In genomic region chr3:67620869-67621268, GRCh38 we compare ENCODE assay signal across 19 cellular contexts. TPM values are rescaled to one million over a fixed set of nuclear protein-coding genes. Genes with fewer than 3 reads are reported as not detected.
DNase-seq lines count a peak whose midpoint lies in the region; ATAC-seq and TF ChIP-seq lines count a peak whose summit lies in the region.
"Had no signal": no experiment of that assay in that cellular context is flagged by ENCODE, and none has a peak within 500 bp of the region (broad histone marks: within the 10 kb centered on the region; RNA-seq: fewer than 3 reads in every experiment).

No MANE protein-coding gene starts in this region.

- TF ChIP-seq CTCF in CD8-positive, alpha-beta T cell (IDR thresholded peaks at IDR 0.05) = no peak

- no peaks in the 10 kb centered on the region for H3K27me3 ChIP-seq in CD4-positive, CD25-positive, alpha-beta regulatory T cell (ENCODE audit: control insufficient read depth, insufficient read depth, low read length)
- H3K27me3 ChIP-seq in CD8-positive, alpha-beta T cell (ENCODE audit: insufficient read depth, low read length) = no peaks in the 10 kb centered on the region

- no peaks in the 10 kb centered on the region for H3K4me1 ChIP-seq in CD4-positive, CD25-positive, alpha-beta regulatory T cell (ENCODE audit: control insufficient read depth, insufficient read depth, low read length, poor library complexity, severe bottlenecking)
- peaks cover 4% of the 10 kb centered on the region for H3K4me1 ChIP-seq in CD8-positive, alpha-beta T cell (ENCODE audit: insufficient read depth, low read length)

- H3K27ac Mint-ChIP-seq in CD4-positive, CD25-positive, alpha-beta regulatory T cell = peak overlapping the region; percentile 17 to 23 (median 18)
- peak overlapping the region; percentile 60 for H3K27ac Mint-ChIP-seq in CD8-positive, alpha-beta T cell
- peak overlapping the region; percentile 69 for H3K27ac Mint-ChIP-seq in T-helper 17 cell
- peak overlapping the region in 8 of 10 donors; percentile 5 to 90 (median 24) for H3K27ac Mint-ChIP-seq in naive thymus-derived CD8-positive, alpha-beta T cell
- H3K27ac Mint-ChIP-seq: HFFc6 had no signal

- no peaks in the 10 kb centered on the region for H3K9me3 ChIP-seq in CD4-positive, CD25-positive, alpha-beta regulatory T cell (ENCODE audit: control insufficient read depth in 2 of 2, low read length in 2 of 2)
- no peaks in the 10 kb centered on the region for H3K9me3 ChIP-seq in CD8-positive, alpha-beta T cell (ENCODE audit: low read length)
- H3K9me3 ChIP-seq in T-helper 17 cell (ENCODE audit: control insufficient read depth, low read length, poor library complexity, severe bottlenecking) = no peaks in the 10 kb centered on the region

- H3K27ac ChIP-seq in CD4-positive, CD25-positive, alpha-beta regulatory T cell (ENCODE audit: insufficient read depth, low read length, poor library complexity, severe bottlenecking) = no peak overlapping the region
- no peak overlapping the region for H3K27ac ChIP-seq in CD8-positive, alpha-beta T cell (ENCODE audit: low read depth, low read length)

- peaks cover 24 to 60% (median 42%) of the 10 kb centered on the region in 4 donors for H3K4me1 Mint-ChIP-seq in CD4-positive, CD25-positive, alpha-beta regulatory T cell
- H3K4me1 Mint-ChIP-seq in CD8-positive, alpha-beta T cell (ENCODE audit: low read depth) = peaks cover 58% of the 10 kb centered on the region
- H3K4me1 Mint-ChIP-seq in T-helper 17 cell = peaks cover 21% of the 10 kb centered on the region
- H3K4me1 Mint-ChIP-seq in naive thymus-derived CD8-positive, alpha-beta T cell = peaks cover 24 to 76% (median 47%) of the 10 kb centered on the region in 4 donors

- peaks cover 52% of the 10 kb centered on the region for H3K36me3 Mint-ChIP-seq in CD4-positive, CD25-positive, alpha-beta regulatory T cell
- H3K36me3 Mint-ChIP-seq in CD8-positive, alpha-beta T cell = peaks cover 78% of the 10 kb centered on the region
- peaks cover 6% of the 10 kb centered on the region for H3K36me3 Mint-ChIP-seq in T-helper 17 cell (ENCODE audit: low read depth)
- peaks cover 10 to 79% (median 54%) of the 10 kb centered on the region in 3 donors for H3K36me3 Mint-ChIP-seq in naive thymus-derived CD8-positive, alpha-beta T cell

- no peaks in the 10 kb centered on the region for H3K27me3 Mint-ChIP-seq in CD4-positive, CD25-positive, alpha-beta regulatory T cell
- no peaks in the 10 kb centered on the region for H3K27me3 Mint-ChIP-seq in CD8-positive, alpha-beta T cell (ENCODE audit: low read depth)
- H3K27me3 Mint-ChIP-seq in T-helper 17 cell = no peaks in the 10 kb centered on the region
- H3K27me3 Mint-ChIP-seq in naive thymus-derived CD8-positive, alpha-beta T cell = no peaks in the 10 kb centered on the region

- H3K36me3 ChIP-seq in CD4-positive, CD25-positive, alpha-beta regulatory T cell (ENCODE audit: control insufficient read depth, insufficient read depth, low read length) = peaks cover 40% of the 10 kb centered on the region
- peaks cover 8% of the 10 kb centered on the region for H3K36me3 ChIP-seq in CD8-positive, alpha-beta T cell (ENCODE audit: insufficient read depth, low read length)

- POLR2A ChIA-PET in CD8-positive, alpha-beta T cell (lab: Charles Lee) = no interaction called here
- POLR2A ChIA-PET in naive thymus-derived CD8-positive, alpha-beta T cell (lab: Charles Lee) = interaction anchor here (0.7 kb wide), 1 partner anchor 97 kb away, joined by 5 read pairs; no protein-coding TSS in a partner anchor

- intact Hi-C loops in CD8-positive, alpha-beta T cell (cut with DNase I, micrococcal nuclease) = no loop called here

- no peak for DNase-seq in CD4-positive, CD25-positive, alpha-beta regulatory T cell
- no peak for DNase-seq in CD8-positive, alpha-beta T cell
- DNase-seq in T-helper 17 cell (no peak), NCI-H1092 treated with DMSO at 0.1 percent for 48 hours (lab: John Stamatoyannopoulos, UW) (no peak), HUDEP-2 (lab: John Stamatoyannopoulos, UW; ENCODE audit: unreplicated experiment in 76 of 76) (no peak)
- no peak for DNase-seq in naive thymus-derived CD8-positive, alpha-beta T cell
- DNase-seq: EL, GF-D8, H7, HFFc6, KG1, NCI-H1105, NCI-H2029 treated with DMSO at 0.1 percent for 48 hours, NCI-H226, NCI-H524 treated with DMSO at 0.1 percent for 48 hours, PC-3, Right ventricle myocardium superior, SW 1271 had no signal

- peaks cover 0 to 1% (median 0%) of the 10 kb centered on the region in 7 donors for H3K9me3 Mint-ChIP-seq in CD4-positive, CD25-positive, alpha-beta regulatory T cell
- no peaks in the 10 kb centered on the region for H3K9me3 Mint-ChIP-seq in CD8-positive, alpha-beta T cell
- H3K9me3 Mint-ChIP-seq in naive thymus-derived CD8-positive, alpha-beta T cell = no peaks in the 10 kb centered on the region
- H3K9me3 Mint-ChIP-seq: HFFc6 had no signal

- CTCF ChIA-PET in CD8-positive, alpha-beta T cell (lab: Charles Lee) = interaction anchor here (1.1 to 1.4 kb wide), 3 partner anchors 14 to 164 kb away, joined by 3 to 4 read pairs (median 3); no protein-coding TSS in a partner anchor

- no peak for ATAC-seq in CD4-positive, CD25-positive, alpha-beta regulatory T cell (ENCODE audit: low read depth in 2 of 2)
- no peak for ATAC-seq in CD8-positive, alpha-beta T cell
- no peak for ATAC-seq in T-helper 17 cell
- ATAC-seq in naive thymus-derived CD8-positive, alpha-beta T cell = no peak
- ATAC-seq in HG03571 (IDR thresholded peaks at IDR 0.05; ENCODE audit: unreplicated experiment) = no peak
- ATAC-seq: PC-3 had no signal

- no peak overlapping the region for H3K4me3 Mint-ChIP-seq in CD4-positive, CD25-positive, alpha-beta regulatory T cell
- H3K4me3 Mint-ChIP-seq in CD8-positive, alpha-beta T cell = no peak overlapping the region
- H3K4me3 Mint-ChIP-seq in T-helper 17 cell = no peak overlapping the region
- H3K4me3 Mint-ChIP-seq in naive thymus-derived CD8-positive, alpha-beta T cell = peak overlapping the region in 1 of 10 donors; percentile 0
- H3K4me3 Mint-ChIP-seq: HFFc6 had no signal

- no peak overlapping the region for H3K4me3 ChIP-seq in CD4-positive, CD25-positive, alpha-beta regulatory T cell (ENCODE audit: low read depth, low read length)
- H3K4me3 ChIP-seq in CD8-positive, alpha-beta T cell (ENCODE audit: low read depth, low read length) = no peak overlapping the region

RNA-seq across cellular contexts. Expression of gene SUCLG2, which starts 33.5 kb away (rescaled TPM):
- 53.6 TPM for total RNA-seq in CD4-positive, CD25-positive, alpha-beta regulatory T cell
- polyA plus RNA-seq in CD4-positive, CD25-positive, alpha-beta regulatory T cell = 10 to 100 TPM; 60.7 to 75.0 (median 69.5) TPM
- 10 to 100 TPM; 39.1 to 40.9 TPM for total RNA-seq in CD8-positive, alpha-beta T cell
- total RNA-seq in T-helper 17 cell = 10 to 100 TPM; 43.8 to 48.1 TPM
- total RNA-seq in naive thymus-derived CD8-positive, alpha-beta T cell = 10 to 100 TPM; 62.7 to 64.6 TPM
- polyA plus RNA-seq in naive thymus-derived CD8-positive, alpha-beta T cell = 10 to 100 TPM; 79.7 to 93.8 (median 91.4) TPM

Comparison
In these comparisons a context has a peak if more than half of its experiments do, and no peak if none do; other contexts are left out.
1. H3K27ac Mint-ChIP-seq: peak in every context shown above with its lines; median percentile 69 in T-helper 17 cell; 60 in CD8-positive, alpha-beta T cell; 24 in naive thymus-derived CD8-positive, alpha-beta T cell; 18 in CD4-positive, CD25-positive, alpha-beta regulatory T cell.